In the genomic region with DNA sequence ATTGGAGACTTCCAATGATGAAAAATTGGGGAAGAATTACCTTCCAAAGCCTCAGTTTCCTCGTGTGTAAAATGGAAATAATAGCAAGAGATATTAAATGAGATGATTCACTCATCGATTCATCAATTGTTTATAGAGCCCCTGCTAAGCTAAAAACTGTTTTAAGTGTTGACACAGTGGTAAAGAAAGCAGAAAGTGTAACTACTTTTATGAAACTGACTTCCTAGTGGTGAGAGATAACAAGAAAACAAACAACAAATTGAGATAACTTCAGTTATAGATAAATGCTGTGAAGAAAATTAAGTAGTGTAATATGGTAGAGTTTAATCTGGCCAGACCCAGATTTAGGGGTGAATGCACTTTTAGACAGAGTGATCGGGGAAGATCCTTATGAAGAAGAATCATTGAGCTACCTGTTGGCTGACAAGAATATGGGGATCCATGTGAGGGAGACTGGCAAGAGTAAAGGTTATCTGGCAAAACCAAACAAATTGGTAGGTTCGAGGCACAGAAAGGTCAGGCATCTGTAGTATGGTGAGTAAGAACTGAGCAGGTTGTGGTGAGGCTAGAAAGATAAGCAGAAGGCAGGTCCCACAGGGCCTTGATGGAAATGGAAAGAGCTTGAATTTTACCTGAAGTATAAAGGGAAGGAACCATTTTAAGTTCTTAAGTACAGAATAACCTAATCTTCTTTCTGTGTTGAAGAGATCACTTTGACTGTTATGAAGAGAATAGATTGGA, we compare ENCODE assay signal across 11 cellular contexts. TPM values are rescaled to one million over a fixed set of nuclear protein-coding genes. Genes with fewer than 3 reads are reported as not detected.
DNase-seq lines count a peak whose midpoint lies in the region; ATAC-seq and TF ChIP-seq lines count a peak whose summit lies in the region.
"Had no signal": no experiment of that assay in that cellular context is flagged by ENCODE, and none has a peak within 500 bp of the region (broad histone marks: within the 10 kb centered on the region; RNA-seq: fewer than 3 reads in every experiment).

No MANE protein-coding gene starts in this region.

- no peak for TF ChIP-seq CTCF in CD14-positive monocyte (IDR thresholded peaks at IDR 0.05)

- no peak for DNase-seq in CD14-positive monocyte (ENCODE audit: low spot score)
- no peak for DNase-seq in activated T-helper 1 cell treated with anti-CD3 and anti-CD28 coated beads, Interleukin-12 subunit alpha, Interleukin-12 subunit beta, Interleukin-2, Interleukin-4 antibody, amounts not matched to agents 30 ng/mL and 10 ng/mL and 1 ng/mL, durations not matched to agents 14 hours and 24 hours and 36 hours (ENCODE audit: low spot score)
- no peak for DNase-seq in AML-193 (lab: John Stamatoyannopoulos, UW)
- no peak for DNase-seq in ureter (ENCODE audit: low spot score)
- no peak for DNase-seq in cerebellum (ENCODE audit: low spot score)
- DNase-seq: heart right ventricle, Kasumi-1, NCI-H526 had no signal

- peaks cover 0 to 3% (median 0%) of the 10 kb centered on the region in 3 donors for H3K27me3 Mint-ChIP-seq in CD14-positive monocyte (ENCODE audit: low read depth in 3 of 3)
- no peaks in the 10 kb centered on the region for H3K27me3 Mint-ChIP-seq in activated T-helper 1 cell treated with anti-CD3 and anti-CD28 coated beads, Interleukin-12 subunit alpha, Interleukin-12 subunit beta, Interleukin-2, Interleukin-4 antibody, amounts not matched to agents 30 ng/mL and 10 ng/mL and 1 ng/mL, durations not matched to agents 14 hours and 24 hours and 36 hours (ENCODE audit: insufficient read depth)

- peak; percentile 55 for ATAC-seq in GM18909 (IDR thresholded peaks at IDR 0.05; ENCODE audit: poor library complexity, unreplicated experiment)
- ATAC-seq in HG03280 (IDR thresholded peaks at IDR 0.05; ENCODE audit: unreplicated experiment) = peak; percentile 40
- no peak for ATAC-seq in GM19035 (IDR thresholded peaks at IDR 0.05; ENCODE audit: unreplicated experiment)
- ATAC-seq: heart right ventricle had no signal

- H3K36me3 Mint-ChIP-seq in CD14-positive monocyte = peaks cover 70% of the 10 kb centered on the region in 2 donors
- peaks cover 56% of the 10 kb centered on the region for H3K36me3 Mint-ChIP-seq in activated T-helper 1 cell treated with anti-CD3 and anti-CD28 coated beads, Interleukin-12 subunit alpha, Interleukin-12 subunit beta, Interleukin-2, Interleukin-4 antibody, amounts not matched to agents 30 ng/mL and 10 ng/mL and 1 ng/mL, durations not matched to agents 14 hours and 24 hours and 36 hours (ENCODE audit: low read depth)

- no peaks in the 10 kb centered on the region for H3K9me3 Mint-ChIP-seq in CD14-positive monocyte
- no peaks in the 10 kb centered on the region for H3K9me3 Mint-ChIP-seq in activated T-helper 1 cell treated with anti-CD3 and anti-CD28 coated beads, Interleukin-12 subunit alpha, Interleukin-12 subunit beta, Interleukin-2, Interleukin-4 antibody, amounts not matched to agents 30 ng/mL and 10 ng/mL and 1 ng/mL, durations not matched to agents 14 hours and 24 hours and 36 hours

- intact Hi-C loops in CD14-positive monocyte (cut with micrococcal nuclease) = no loop called here
- intact Hi-C loops in activated T-helper 1 cell treated with anti-CD3 and anti-CD28 coated beads, Interleukin-12 subunit alpha, Interleukin-12 subunit beta, Interleukin-2, Interleukin-4 antibody, amounts not matched to agents 30 ng/mL and 10 ng/mL and 1 ng/mL, durations not matched to agents 14 hours and 24 hours and 36 hours (cut with micrococcal nuclease) = loop anchor here (1.0 to 10.0 kb wide), 6 partner anchors 8 to 525 kb away; no protein-coding TSS in a partner anchor

- H3K4me3 Mint-ChIP-seq in CD14-positive monocyte = peak overlapping the region in 1 of 2 donors; percentile 68
- H3K4me3 Mint-ChIP-seq in activated T-helper 1 cell treated with anti-CD3 and anti-CD28 coated beads, Interleukin-12 subunit alpha, Interleukin-12 subunit beta, Interleukin-2, Interleukin-4 antibody, amounts not matched to agents 30 ng/mL and 10 ng/mL and 1 ng/mL, durations not matched to agents 14 hours and 24 hours and 36 hours = peak overlapping the region; percentile 77

- peaks cover 78% of the 10 kb centered on the region for H3K4me1 Mint-ChIP-seq in CD14-positive monocyte
- peaks cover 76% of the 10 kb centered on the region for H3K4me1 Mint-ChIP-seq in activated T-helper 1 cell treated with anti-CD3 and anti-CD28 coated beads, Interleukin-12 subunit alpha, Interleukin-12 subunit beta, Interleukin-2, Interleukin-4 antibody, amounts not matched to agents 30 ng/mL and 10 ng/mL and 1 ng/mL, durations not matched to agents 14 hours and 24 hours and 36 hours (ENCODE audit: low read depth)

- H3K27ac Mint-ChIP-seq in CD14-positive monocyte = peak overlapping the region; percentile 77 to 91 (median 87)
- peak overlapping the region; percentile 90 for H3K27ac Mint-ChIP-seq in activated T-helper 1 cell treated with anti-CD3 and anti-CD28 coated beads, Interleukin-12 subunit alpha, Interleukin-12 subunit beta, Interleukin-2, Interleukin-4 antibody, amounts not matched to agents 30 ng/mL and 10 ng/mL and 1 ng/mL, durations not matched to agents 14 hours and 24 hours and 36 hours

RNA-seq across cellular contexts. Expression of gene PTPRC, which starts 10.9 kb away (rescaled TPM):
- polyA plus RNA-seq in CD14-positive monocyte = 100 to 1,000 TPM; 667 to 992 TPM
- 512 and 516 TPM in 2 replicates for total RNA-seq in activated T-helper 1 cell treated with anti-CD3 and anti-CD28 coated beads, Interleukin-12 subunit alpha, Interleukin-12 subunit beta, Interleukin-2, Interleukin-4 antibody, amounts not matched to agents 30 ng/mL and 10 ng/mL and 1 ng/mL, durations not matched to agents 14 hours and 24 hours and 36 hours
- total RNA-seq in ureter = 35.1 TPM
- total RNA-seq in cerebellum = 4.4 TPM

Comparison
In these comparisons a context has a peak if more than half of its experiments do, and no peak if none do; other contexts are left out.
1. RNA of gene PTPRC, which starts 10.9 kb away (total RNA-seq): 512 to 516 TPM in activated T-helper 1 cell treated with anti-CD3 and anti-CD28 coated beads, Interleukin-12 subunit alpha, Interleukin-12 subunit beta, Interleukin-2, Interleukin-4 antibody, amounts not matched to agents 30 ng/mL and 10 ng/mL and 1 ng/mL, durations not matched to agents 14 hours and 24 hours and 36 hours; 35.1 TPM in ureter (single experiment) and 4.4 TPM in cerebellum (single experiment); every median in the first group is over 10 times any median in the second.